ENCODE assay signal across 1 cellular context in the genomic region with DNA sequence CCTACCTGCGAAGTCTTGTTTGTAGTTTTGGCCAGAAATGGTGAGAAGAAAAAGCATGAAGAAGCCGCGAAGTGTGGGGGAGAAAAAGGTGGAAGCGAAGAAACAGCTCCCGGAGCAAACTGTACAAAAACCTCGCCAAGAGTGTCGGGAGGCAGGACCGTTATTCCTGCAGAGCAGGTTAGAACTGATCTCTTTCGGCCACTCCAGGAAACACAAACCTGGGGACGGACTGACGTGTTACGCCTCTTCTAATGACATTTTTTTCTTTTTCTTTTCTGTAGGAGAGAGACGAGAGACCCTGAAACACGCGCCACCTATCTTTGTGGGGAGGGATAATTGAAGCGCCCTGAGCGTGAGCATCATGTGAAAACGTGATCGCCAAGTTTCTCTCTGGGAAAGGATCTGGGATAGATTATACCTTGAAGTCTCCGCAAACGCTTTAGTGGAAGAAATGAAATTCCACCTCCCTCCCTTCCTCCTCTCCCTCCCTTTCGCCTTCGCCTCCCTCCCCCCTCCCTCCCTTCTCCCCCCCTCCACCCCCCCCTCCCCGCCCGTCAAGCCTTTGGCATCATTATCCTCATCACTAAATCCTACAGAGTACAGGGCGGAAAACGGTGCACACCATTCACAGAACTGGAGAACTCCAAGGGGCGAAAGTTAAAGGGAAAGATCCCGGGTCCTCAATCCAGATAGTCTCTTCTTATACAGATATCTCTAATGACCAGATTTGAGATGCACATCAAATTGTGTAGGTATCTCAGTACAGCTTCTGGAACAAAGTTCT.
TF ChIP-seq lines count a peak whose summit lies in the region.

A gene (minus strand): TSS at position 186 of the 784 bp plus-strand sequence. CDS start 2,769 bp downstream, outside the sequence.

TF ChIP-seq in K562, 482 proteins besides CTCF, POLR2A, EP300 and RAD21 (continued from another document and continues in another):
- TF ChIP-seq, protein P1, sequence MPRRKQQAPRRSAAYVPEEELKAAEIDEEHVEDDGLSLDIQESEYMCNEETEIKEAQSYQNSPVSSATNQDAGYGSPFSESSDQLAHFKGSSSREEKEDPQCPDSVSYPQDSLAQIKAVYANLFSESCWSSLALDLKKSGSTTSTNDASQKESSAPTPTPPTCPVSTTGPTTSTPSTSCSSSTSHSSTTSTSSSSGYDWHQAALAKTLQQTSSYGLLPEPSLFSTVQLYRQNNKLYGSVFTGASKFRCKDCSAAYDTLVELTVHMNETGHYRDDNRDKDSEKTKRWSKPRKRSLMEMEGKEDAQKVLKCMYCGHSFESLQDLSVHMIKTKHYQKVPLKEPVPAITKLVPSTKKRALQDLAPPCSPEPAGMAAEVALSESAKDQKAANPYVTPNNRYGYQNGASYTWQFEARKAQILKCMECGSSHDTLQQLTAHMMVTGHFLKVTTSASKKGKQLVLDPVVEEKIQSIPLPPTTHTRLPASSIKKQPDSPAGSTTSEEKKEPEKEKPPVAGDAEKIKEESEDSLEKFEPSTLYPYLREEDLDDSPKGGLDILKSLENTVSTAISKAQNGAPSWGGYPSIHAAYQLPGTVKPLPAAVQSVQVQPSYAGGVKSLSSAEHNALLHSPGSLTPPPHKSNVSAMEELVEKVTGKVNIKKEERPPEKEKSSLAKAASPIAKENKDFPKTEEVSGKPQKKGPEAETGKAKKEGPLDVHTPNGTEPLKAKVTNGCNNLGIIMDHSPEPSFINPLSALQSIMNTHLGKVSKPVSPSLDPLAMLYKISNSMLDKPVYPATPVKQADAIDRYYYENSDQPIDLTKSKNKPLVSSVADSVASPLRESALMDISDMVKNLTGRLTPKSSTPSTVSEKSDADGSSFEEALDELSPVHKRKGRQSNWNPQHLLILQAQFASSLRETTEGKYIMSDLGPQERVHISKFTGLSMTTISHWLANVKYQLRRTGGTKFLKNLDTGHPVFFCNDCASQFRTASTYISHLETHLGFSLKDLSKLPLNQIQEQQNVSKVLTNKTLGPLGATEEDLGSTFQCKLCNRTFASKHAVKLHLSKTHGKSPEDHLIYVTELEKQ (CRISPR knock-in tag; IDR thresholded peaks at IDR 0.05) = no peak
- TF ChIP-seq DDX20 (tag; IDR thresholded peaks at IDR 0.05; ENCODE audit: low read depth) = no peak
- TF ChIP-seq ZNF785 (CRISPR knock-in tag; IDR thresholded peaks at IDR 0.05) = no peak
- TF ChIP-seq BHLHE40 (IDR thresholded peaks at IDR 0.05; ENCODE audit: low read length) = peak; percentile 98
- TF ChIP-seq, protein P2, sequence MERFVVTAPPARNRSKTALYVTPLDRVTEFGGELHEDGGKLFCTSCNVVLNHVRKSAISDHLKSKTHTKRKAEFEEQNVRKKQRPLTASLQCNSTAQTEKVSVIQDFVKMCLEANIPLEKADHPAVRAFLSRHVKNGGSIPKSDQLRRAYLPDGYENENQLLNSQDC (CRISPR knock-in tag; IDR thresholded peaks at IDR 0.05) = no peak
- TF ChIP-seq FOSL1 (tag; conservative IDR thresholded peaks at IDR 0.05) = peak; percentile 18; the same call in 1 of the 2 replicates
- no peak for TF ChIP-seq RFX7 (CRISPR knock-in tag; IDR thresholded peaks at IDR 0.05)
- peak; percentile 59; the same call in 1 of the 2 replicates for TF ChIP-seq ARID1B (IDR thresholded peaks at IDR 0.05)
- no peak for TF ChIP-seq ZNF77 (CRISPR knock-in tag; IDR thresholded peaks at IDR 0.05)
- TF ChIP-seq MEF2D (tag; conservative IDR thresholded peaks at IDR 0.05; ENCODE audit: low read depth) = no peak
- TF ChIP-seq, protein P3, sequence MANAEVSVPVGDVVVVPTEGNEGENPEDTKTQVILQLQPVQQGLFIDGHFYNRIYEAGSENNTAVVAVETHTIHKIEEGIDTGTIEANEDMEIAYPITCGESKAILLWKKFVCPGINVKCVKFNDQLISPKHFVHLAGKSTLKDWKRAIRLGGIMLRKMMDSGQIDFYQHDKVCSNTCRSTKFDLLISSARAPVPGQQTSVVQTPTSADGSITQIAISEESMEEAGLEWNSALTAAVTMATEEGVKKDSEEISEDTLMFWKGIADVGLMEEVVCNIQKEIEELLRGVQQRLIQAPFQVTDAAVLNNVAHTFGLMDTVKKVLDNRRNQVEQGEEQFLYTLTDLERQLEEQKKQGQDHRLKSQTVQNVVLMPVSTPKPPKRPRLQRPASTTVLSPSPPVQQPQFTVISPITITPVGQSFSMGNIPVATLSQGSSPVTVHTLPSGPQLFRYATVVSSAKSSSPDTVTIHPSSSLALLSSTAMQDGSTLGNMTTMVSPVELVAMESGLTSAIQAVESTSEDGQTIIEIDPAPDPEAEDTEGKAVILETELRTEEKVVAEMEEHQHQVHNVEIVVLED (CRISPR knock-in tag; IDR thresholded peaks at IDR 0.05) = peak; percentile 45; the same call in 1 of the 2 replicates
- peak; percentile 42 for TF ChIP-seq CHD1 (IDR thresholded peaks at IDR 0.05; ENCODE audit: low read length)
- TF ChIP-seq, protein P4, sequence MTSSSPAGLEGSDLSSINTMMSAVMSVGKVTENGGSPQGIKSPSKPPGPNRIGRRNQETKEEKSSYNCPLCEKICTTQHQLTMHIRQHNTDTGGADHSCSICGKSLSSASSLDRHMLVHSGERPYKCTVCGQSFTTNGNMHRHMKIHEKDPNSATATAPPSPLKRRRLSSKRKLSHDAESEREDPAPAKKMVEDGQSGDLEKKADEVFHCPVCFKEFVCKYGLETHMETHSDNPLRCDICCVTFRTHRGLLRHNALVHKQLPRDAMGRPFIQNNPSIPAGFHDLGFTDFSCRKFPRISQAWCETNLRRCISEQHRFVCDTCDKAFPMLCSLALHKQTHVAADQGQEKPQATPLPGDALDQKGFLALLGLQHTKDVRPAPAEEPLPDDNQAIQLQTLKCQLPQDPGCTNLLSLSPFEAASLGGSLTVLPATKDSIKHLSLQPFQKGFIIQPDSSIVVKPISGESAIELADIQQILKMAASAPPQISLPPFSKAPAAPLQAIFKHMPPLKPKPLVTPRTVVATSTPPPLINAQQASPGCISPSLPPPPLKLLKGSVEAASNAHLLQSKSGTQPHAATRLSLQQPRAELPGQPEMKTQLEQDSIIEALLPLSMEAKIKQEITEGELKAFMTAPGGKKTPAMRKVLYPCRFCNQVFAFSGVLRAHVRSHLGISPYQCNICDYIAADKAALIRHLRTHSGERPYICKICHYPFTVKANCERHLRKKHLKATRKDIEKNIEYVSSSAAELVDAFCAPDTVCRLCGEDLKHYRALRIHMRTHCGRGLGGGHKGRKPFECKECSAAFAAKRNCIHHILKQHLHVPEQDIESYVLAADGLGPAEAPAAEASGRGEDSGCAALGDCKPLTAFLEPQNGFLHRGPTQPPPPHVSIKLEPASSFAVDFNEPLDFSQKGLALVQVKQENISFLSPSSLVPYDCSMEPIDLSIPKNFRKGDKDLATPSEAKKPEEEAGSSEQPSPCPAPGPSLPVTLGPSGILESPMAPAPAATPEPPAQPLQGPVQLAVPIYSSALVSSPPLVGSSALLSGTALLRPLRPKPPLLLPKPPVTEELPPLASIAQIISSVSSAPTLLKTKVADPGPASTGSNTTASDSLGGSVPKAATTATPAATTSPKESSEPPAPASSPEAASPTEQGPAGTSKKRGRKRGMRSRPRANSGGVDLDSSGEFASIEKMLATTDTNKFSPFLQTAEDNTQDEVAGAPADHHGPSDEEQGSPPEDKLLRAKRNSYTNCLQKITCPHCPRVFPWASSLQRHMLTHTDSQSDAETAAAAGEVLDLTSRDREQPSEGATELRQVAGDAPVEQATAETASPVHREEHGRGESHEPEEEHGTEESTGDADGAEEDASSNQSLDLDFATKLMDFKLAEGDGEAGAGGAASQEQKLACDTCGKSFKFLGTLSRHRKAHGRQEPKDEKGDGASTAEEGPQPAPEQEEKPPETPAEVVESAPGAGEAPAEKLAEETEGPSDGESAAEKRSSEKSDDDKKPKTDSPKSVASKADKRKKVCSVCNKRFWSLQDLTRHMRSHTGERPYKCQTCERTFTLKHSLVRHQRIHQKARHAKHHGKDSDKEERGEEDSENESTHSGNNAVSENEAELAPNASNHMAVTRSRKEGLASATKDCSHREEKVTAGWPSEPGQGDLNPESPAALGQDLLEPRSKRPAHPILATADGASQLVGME (CRISPR knock-in tag; IDR thresholded peaks at IDR 0.05) = no peak
- TF ChIP-seq, protein P5, sequence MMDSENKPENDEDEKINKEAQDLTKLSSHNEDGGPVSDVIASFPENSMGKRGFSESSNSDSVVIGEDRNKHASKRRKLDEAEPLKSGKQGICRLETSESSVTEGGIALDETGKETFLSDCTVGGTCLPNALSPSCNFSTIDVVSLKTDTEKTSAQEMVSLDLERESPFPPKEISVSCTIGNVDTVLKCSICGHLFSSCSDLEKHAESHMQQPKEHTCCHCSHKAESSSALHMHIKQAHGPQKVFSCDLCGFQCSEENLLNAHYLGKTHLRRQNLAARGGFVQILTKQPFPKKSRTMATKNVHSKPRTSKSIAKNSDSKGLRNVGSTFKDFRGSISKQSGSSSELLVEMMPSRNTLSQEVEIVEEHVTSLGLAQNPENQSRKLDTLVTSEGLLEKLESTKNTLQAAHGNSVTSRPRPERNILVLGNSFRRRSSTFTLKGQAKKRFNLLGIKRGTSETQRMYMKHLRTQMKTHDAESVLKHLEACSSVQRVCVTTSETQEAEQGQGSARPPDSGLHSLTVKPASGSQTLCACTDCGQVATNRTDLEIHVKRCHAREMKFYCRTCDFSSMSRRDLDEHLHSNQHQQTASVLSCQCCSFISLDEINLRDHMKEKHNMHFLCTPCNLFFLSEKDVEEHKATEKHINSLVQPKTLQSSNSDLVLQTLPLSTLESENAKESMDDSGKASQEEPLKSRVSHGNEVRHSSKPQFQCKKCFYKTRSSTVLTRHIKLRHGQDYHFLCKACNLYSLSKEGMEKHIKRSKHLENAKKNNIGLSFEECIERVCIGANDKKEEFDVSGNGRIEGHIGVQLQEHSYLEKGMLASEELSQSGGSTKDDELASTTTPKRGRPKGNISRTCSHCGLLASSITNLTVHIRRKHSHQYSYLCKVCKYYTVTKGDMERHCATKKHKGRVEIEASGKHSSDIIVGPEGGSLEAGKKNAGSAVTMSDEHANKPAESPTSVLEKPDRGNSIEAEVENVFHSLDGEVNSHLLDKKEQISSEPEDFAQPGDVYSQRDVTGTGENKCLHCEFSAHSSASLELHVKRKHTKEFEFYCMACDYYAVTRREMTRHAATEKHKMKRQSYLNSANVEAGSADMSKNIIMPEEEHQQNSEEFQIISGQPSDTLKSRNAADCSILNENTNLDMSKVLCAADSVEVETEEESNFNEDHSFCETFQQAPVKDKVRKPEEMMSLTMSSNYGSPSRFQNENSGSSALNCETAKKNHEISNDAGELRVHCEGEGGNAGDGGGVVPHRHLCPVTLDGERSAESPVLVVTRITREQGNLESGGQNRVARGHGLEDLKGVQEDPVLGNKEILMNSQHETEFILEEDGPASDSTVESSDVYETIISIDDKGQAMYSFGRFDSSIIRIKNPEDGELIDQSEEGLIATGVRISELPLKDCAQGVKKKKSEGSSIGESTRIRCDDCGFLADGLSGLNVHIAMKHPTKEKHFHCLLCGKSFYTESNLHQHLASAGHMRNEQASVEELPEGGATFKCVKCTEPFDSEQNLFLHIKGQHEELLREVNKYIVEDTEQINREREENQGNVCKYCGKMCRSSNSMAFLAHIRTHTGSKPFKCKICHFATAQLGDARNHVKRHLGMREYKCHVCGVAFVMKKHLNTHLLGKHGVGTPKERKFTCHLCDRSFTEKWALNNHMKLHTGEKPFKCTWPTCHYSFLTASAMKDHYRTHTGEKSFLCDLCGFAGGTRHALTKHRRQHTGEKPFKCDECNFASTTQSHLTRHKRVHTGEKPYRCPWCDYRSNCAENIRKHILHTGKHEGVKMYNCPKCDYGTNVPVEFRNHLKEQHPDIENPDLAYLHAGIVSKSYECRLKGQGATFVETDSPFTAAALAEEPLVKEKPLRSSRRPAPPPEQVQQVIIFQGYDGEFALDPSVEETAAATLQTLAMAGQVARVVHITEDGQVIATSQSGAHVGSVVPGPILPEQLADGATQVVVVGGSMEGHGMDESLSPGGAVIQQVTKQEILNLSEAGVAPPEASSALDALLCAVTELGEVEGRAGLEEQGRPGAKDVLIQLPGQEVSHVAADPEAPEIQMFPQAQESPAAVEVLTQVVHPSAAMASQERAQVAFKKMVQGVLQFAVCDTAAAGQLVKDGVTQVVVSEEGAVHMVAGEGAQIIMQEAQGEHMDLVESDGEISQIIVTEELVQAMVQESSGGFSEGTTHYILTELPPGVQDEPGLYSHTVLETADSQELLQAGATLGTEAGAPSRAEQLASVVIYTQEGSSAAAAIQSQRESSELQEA (IDR thresholded peaks at IDR 0.05; ENCODE audit: low read depth) = no peak
- peak; percentile 38; the same call in 1 of the 2 replicates for TF ChIP-seq ESRRA (IDR thresholded peaks at IDR 0.05; ENCODE audit: borderline replicate concordance, low read depth)
- TF ChIP-seq, protein P6, sequence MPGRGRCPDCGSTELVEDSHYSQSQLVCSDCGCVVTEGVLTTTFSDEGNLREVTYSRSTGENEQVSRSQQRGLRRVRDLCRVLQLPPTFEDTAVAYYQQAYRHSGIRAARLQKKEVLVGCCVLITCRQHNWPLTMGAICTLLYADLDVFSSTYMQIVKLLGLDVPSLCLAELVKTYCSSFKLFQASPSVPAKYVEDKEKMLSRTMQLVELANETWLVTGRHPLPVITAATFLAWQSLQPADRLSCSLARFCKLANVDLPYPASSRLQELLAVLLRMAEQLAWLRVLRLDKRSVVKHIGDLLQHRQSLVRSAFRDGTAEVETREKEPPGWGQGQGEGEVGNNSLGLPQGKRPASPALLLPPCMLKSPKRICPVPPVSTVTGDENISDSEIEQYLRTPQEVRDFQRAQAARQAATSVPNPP (IDR thresholded peaks at IDR 0.05; ENCODE audit: borderline replicate concordance, insufficient read depth, insufficient read length) = no peak
- TF ChIP-seq, protein P7, sequence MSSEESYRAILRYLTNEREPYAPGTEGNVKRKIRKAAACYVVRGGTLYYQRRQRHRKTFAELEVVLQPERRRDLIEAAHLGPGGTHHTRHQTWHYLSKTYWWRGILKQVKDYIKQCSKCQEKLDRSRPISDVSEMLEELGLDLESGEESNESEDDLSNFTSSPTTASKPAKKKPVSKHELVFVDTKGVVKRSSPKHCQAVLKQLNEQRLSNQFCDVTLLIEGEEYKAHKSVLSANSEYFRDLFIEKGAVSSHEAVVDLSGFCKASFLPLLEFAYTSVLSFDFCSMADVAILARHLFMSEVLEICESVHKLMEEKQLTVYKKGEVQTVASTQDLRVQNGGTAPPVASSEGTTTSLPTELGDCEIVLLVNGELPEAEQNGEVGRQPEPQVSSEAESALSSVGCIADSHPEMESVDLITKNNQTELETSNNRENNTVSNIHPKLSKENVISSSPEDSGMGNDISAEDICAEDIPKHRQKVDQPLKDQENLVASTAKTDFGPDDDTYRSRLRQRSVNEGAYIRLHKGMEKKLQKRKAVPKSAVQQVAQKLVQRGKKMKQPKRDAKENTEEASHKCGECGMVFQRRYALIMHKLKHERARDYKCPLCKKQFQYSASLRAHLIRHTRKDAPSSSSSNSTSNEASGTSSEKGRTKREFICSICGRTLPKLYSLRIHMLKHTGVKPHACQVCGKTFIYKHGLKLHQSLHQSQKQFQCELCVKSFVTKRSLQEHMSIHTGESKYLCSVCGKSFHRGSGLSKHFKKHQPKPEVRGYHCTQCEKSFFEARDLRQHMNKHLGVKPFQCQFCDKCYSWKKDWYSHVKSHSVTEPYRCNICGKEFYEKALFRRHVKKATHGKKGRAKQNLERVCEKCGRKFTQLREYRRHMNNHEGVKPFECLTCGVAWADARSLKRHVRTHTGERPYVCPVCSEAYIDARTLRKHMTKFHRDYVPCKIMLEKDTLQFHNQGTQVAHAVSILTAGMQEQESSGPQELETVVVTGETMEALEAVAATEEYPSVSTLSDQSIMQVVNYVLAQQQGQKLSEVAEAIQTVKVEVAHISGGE (CRISPR knock-in tag; IDR thresholded peaks at IDR 0.05) = peak in 2 of 3 experiments; percentile 52 to 95; a peak in 3 of 6 replicates
- peak in 1 of 2 experiments; percentile 18; a peak in 2 of 4 replicates for TF ChIP-seq NRF1 (conservative IDR thresholded peaks at IDR 0.05 in 1 of 2, IDR thresholded peaks at IDR 0.05 in 1 of 2)
- peak in 1 of 2 experiments; percentile 88; a peak in 3 of 4 replicates for TF ChIP-seq MAZ (CRISPR knock-in tag; conservative IDR thresholded peaks at IDR 0.05 in 1 of 2, IDR thresholded peaks at IDR 0.05 in 1 of 2)
- TF ChIP-seq ZNF507 (tag; conservative IDR thresholded peaks at IDR 0.05) = no peak
- peak; percentile 18; the same call in 1 of the 2 replicates for TF ChIP-seq ZBTB7A (IDR thresholded peaks at IDR 0.05; ENCODE audit: borderline replicate concordance, control insufficient read depth, low read depth, low read length)
- TF ChIP-seq RBM34 (IDR thresholded peaks at IDR 0.05; ENCODE audit: borderline replicate concordance, insufficient read depth, low read length) = no peak
- TF ChIP-seq RBFOX2 (IDR thresholded peaks at IDR 0.05; ENCODE audit: low read depth, low read length) = peak; percentile 82
